ENCODE assay signal across 13 cellular contexts in the genomic region with DNA sequence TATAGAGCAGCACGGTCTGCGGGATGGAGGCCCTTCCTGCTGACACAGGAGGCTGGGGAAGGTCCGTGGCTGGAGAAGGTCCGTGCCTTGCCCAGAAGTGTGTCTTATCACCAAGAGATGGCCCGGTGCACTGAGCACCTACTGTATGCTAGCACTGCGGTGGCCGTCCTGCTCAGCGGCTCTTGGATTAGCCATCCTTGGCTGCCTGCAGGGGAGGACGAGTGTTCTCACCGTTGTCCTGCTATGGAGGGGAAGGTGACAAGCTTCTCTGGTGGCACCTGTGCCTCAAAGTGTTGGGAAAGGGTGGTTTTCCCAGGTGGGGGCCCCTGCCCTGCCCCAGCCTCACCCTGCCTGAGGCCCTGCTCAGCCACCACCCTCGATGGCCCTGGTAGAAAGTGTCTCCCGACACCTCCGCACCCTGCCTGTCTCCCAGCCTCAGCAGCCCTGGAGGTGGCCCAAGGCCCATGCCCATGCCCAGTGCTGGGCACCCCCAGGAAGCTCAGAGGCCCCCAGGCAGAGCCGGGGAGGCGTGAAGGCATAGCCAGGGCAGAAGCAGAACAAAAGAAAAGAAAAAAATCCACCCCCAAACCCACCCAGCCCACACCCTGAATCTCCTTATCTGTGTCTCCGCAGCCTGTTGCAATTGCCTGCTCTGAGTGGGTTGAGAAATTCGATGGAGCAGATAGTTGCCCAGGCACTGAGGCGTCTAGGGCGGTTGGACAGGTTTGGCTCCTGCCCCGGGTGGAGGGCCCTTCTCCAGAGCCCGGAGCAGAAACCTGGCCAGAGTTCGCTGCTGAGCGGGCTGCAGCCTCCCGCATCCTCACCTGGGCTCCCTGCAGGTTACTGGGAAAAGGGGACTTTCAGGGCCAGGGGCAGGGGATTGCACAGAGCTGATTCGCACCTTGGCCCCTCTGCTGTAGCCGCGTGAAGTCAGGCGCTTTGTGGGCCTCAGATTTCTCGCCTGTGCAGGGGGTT. TPM values are rescaled to one million over a fixed set of nuclear protein-coding genes. Genes with fewer than 3 reads are reported as not detected.
A peak's percentile ranks its signal among the peaks of the same experiment; 100 is the strongest.
DNase-seq lines count a peak whose midpoint lies in the region; ATAC-seq and TF ChIP-seq lines count a peak whose summit lies in the region.
"Had no signal": no experiment of that assay in that cellular context is flagged by ENCODE, and none has a peak within 500 bp of the region (broad histone marks: within the 10 kb centered on the region; RNA-seq: fewer than 3 reads in every experiment).

No MANE protein-coding gene starts in this region.

- no peak for TF ChIP-seq POLR2A in NB4 (IDR thresholded peaks at IDR 0.05; ENCODE audit: extremely low read depth, insufficient read length)

- H3K36me3 ChIP-seq in A673 (ENCODE audit: insufficient read depth, low read length, poor library complexity, severe bottlenecking) (no peaks in the 10 kb centered on the region), mucosa of rectum (ENCODE audit: control insufficient read depth in 2 of 2, insufficient read depth in 2 of 2, low read length in 2 of 2) (no peaks in the 10 kb centered on the region)

- H3K27me3 ChIP-seq in A673 (replicated peaks; ENCODE audit: insufficient read depth, low read depth, low read length, poor library complexity) (no peaks in the 10 kb centered on the region), mucosa of rectum (ENCODE audit: control insufficient read depth in 2 of 2, insufficient read depth in 2 of 2, low read length in 2 of 2) (no peaks in the 10 kb centered on the region)

- no peak for TF ChIP-seq CTCF in A673 (conservative IDR thresholded peaks at IDR 0.05; ENCODE audit: low read depth, low read length)
- no peak for TF ChIP-seq CTCF in NB4 (IDR thresholded peaks at IDR 0.05; ENCODE audit: low read depth, low read length)

- no TSS peak for BruUV-seq in A673 (replicated peaks; lab: Mats Ljungman, UMichigan)

- ATAC-seq in GM21717 (IDR thresholded peaks at IDR 0.05; ENCODE audit: unreplicated experiment), result no peak
- no peak for ATAC-seq in GM19463 (IDR thresholded peaks at IDR 0.05; ENCODE audit: unreplicated experiment)
- ATAC-seq: activated CD8-positive, alpha-beta T cell treated with anti-CD3 and anti-CD28 coated beads, Interleukin-2, amount 10 ng/mL, durations not matched to agents 7 days and 5 days had no signal

- H3K9ac ChIP-seq in mucosa of rectum (ENCODE audit: low read depth in 1 of 2, low read length in 2 of 2), result peak overlapping the region; percentile 29 to 32

- intact Hi-C loops in A673 (cut with micrococcal nuclease; ENCODE audit: unreplicated experiment), result no loop called here
- intact Hi-C loops in dendritic cell treated with granulocyte-macrophage colony-stimulating factor and Interleukin-4, amounts not matched to agents 40 ng/mL and 50 ng/mL, for 4 days (cut with micrococcal nuclease), result no loop called here

- no peak overlapping the region for H3K4me3 Mint-ChIP-seq in dendritic cell treated with granulocyte-macrophage colony-stimulating factor and Interleukin-4, amounts not matched to agents 40 ng/mL and 50 ng/mL, for 4 days
- H3K4me3 Mint-ChIP-seq: activated CD8-positive, alpha-beta T cell treated with anti-CD3 and anti-CD28 coated beads, Interleukin-2, amount 10 ng/mL, durations not matched to agents 7 days and 5 days; activated naive CD8-positive, alpha-beta T cell had no signal

- no peaks in the 10 kb centered on the region for H3K27me3 Mint-ChIP-seq in dendritic cell treated with granulocyte-macrophage colony-stimulating factor and Interleukin-4, amounts not matched to agents 40 ng/mL and 50 ng/mL, for 4 days
- H3K27me3 Mint-ChIP-seq: activated naive CD8-positive, alpha-beta T cell had no signal

- H3K4me1 ChIP-seq in A673 (ENCODE audit: insufficient read depth, low read length, poor library complexity, severe bottlenecking) (peaks cover 35% of the 10 kb centered on the region), mucosa of rectum (ENCODE audit: control insufficient read depth in 2 of 2, insufficient read depth in 2 of 2, low read length in 2 of 2) (peaks cover 47 to 56% of the 10 kb centered on the region in 2 donors)

- DNase-seq in A673 (ENCODE audit: low spot score) (no peak), NB4 (ENCODE audit: low read depth) (peak; percentile 85), anterior cingulate cortex (lab: John Stamatoyannopoulos, UW) (no peak)
- no peak for DNase-seq in effector CD4-positive, alpha-beta T cell
- DNase-seq: activated CD8-positive, alpha-beta T cell treated with anti-CD3 and anti-CD28 coated beads, Interleukin-2, amount 10 ng/mL, durations not matched to agents 7 days and 5 days; EL; NCI-H524 treated with DMSO at 0.1 percent for 48 hours; SW 1271 had no signal

- H3K9me3 ChIP-seq in A673 (ENCODE audit: low read depth, low read length, poor library complexity, severe bottlenecking), result no peaks in the 10 kb centered on the region
- no peaks in the 10 kb centered on the region for H3K9me3 ChIP-seq in mucosa of rectum (ENCODE audit: control insufficient read depth in 2 of 2, low read length in 2 of 2)

- H3K9me3 Mint-ChIP-seq in dendritic cell treated with granulocyte-macrophage colony-stimulating factor and Interleukin-4, amounts not matched to agents 40 ng/mL and 50 ng/mL, for 4 days, result no peaks in the 10 kb centered on the region

- POLR2A ChIA-PET in A673 (lab: Charles Lee; ENCODE audit: low non-redundant PET), result no interaction called here

- H3K36me3 Mint-ChIP-seq in dendritic cell treated with granulocyte-macrophage colony-stimulating factor and Interleukin-4, amounts not matched to agents 40 ng/mL and 50 ng/mL, for 4 days (ENCODE audit: low read depth), result peaks cover 58% of the 10 kb centered on the region
- H3K36me3 Mint-ChIP-seq: activated naive CD8-positive, alpha-beta T cell had no signal

- CTCF ChIA-PET in A673 (lab: Charles Lee), result no interaction called here

- H3K4me1 Mint-ChIP-seq in dendritic cell treated with granulocyte-macrophage colony-stimulating factor and Interleukin-4, amounts not matched to agents 40 ng/mL and 50 ng/mL, for 4 days (ENCODE audit: low read depth), result peaks cover 100% of the 10 kb centered on the region

- H3K27ac ChIP-seq in A673 (ENCODE audit: low read depth, low read length, poor library complexity, severe bottlenecking) (peak overlapping the region; percentile 30), mucosa of rectum (ENCODE audit: low read depth in 2 of 2, low read length in 2 of 2) (peak overlapping the region; percentile 56 to 63)

- H3K4me3 ChIP-seq in A673 (ENCODE audit: low read depth, low read length, poor library complexity, severe bottlenecking) (no peak overlapping the region), NB4 (ENCODE audit: low read depth, low read length) (no peak overlapping the region), mucosa of rectum (ENCODE audit: low read length in 2 of 2) (no peak overlapping the region)

- peak overlapping the region; percentile 18 for H3K27ac Mint-ChIP-seq in dendritic cell treated with granulocyte-macrophage colony-stimulating factor and Interleukin-4, amounts not matched to agents 40 ng/mL and 50 ng/mL, for 4 days
- H3K27ac Mint-ChIP-seq: activated CD8-positive, alpha-beta T cell treated with anti-CD3 and anti-CD28 coated beads, Interleukin-2, amount 10 ng/mL, durations not matched to agents 7 days and 5 days; activated naive CD8-positive, alpha-beta T cell had no signal

RNA-seq across cellular contexts. Expression of a gene that starts 30.5 kb away (rescaled TPM):
- 50.7 and 54.1 TPM in 2 replicates for total RNA-seq in A673 (2021)
